In genomic region chr4:123418486-123418931, GRCh38 we compare ENCODE assay signal across 8 cellular contexts. TPM values are rescaled to one million over a fixed set of nuclear protein-coding genes. Genes with fewer than 3 reads are reported as not detected.
DNase-seq lines count a peak whose midpoint lies in the region; ATAC-seq and TF ChIP-seq lines count a peak whose summit lies in the region.

No MANE protein-coding gene starts in this region.

- peaks cover 6% of the 10 kb centered on the region for H3F3A ChIP-seq in PC-3 (ENCODE audit: low read length, unreplicated experiment)

- H3K36me3 ChIP-seq in ES-I3 (ENCODE audit: insufficient read depth, low read length) (no peaks in the 10 kb centered on the region), HUES64 (ENCODE audit: insufficient read depth, low read length) (no peaks in the 10 kb centered on the region), PC-3 (ENCODE audit: low read depth, low read length) (no peaks in the 10 kb centered on the region)

- 0% methylated on average over 1 of the region's 1 CpG for WGBS in HUES64

- H3K9me3 ChIP-seq in ES-I3 (ENCODE audit: control insufficient read depth, insufficient read depth, low read length) (no peaks in the 10 kb centered on the region; the same call in 1 of the 2 replicates), HUES64 (ENCODE audit: insufficient read depth, low read depth, low read length) (no peaks in the 10 kb centered on the region), PC-3 (ENCODE audit: low read length) (no peaks in the 10 kb centered on the region)

- H3K27ac ChIP-seq in HUES64 (ENCODE audit: low read depth, low read length) (peak overlapping the region; percentile 93), PC-3 (ENCODE audit: low read length) (peak overlapping the region; percentile 95)

- POLR2A ChIA-PET in PC-3 (lab: Charles Lee; ENCODE audit: unreplicated experiment) = interaction anchor here (1.0 kb wide), 1 partner anchor 31 kb away, joined by 3 read pairs; no protein-coding TSS in a partner anchor

- H3K27me3 ChIP-seq in HUES64 (ENCODE audit: insufficient read depth, low read length) (no peaks in the 10 kb centered on the region), PC-3 (ENCODE audit: low read length) (no peaks in the 10 kb centered on the region)

- ATAC-seq in GM21737 (IDR thresholded peaks at IDR 0.05; ENCODE audit: unreplicated experiment) (peak; percentile 80), PC-3 (peak; percentile 83), HG02970 (IDR thresholded peaks at IDR 0.05; ENCODE audit: low FRiP score, unreplicated experiment) (no peak)
- no peak for ATAC-seq in activated CD4-positive, CD25-positive, alpha-beta regulatory T cell treated with anti-CD3 and anti-CD28 coated beads, Interleukin-2, amount 50 U/mL, for 24 hours

- no TSS peak for BruUV-seq in PC-3 (replicated peaks; lab: Mats Ljungman, UMichigan)

- H3K9ac ChIP-seq in ES-I3 (ENCODE audit: low read depth, low read length) = peak overlapping the region; percentile 21
- H3K9ac ChIP-seq in HUES64 (ENCODE audit: low read depth, low read length) = peak overlapping the region; percentile 65
- peak overlapping the region; percentile 64 for H3K9ac ChIP-seq in PC-3 (ENCODE audit: low read length)

- H3K4me2 ChIP-seq in PC-3 (ENCODE audit: low read length) = peak overlapping the region; percentile 77

- H3K4me3 ChIP-seq in HUES64 (ENCODE audit: low read length) = peak overlapping the region; percentile 24
- peak overlapping the region; percentile 33; the same call in 1 of the 2 replicates for H3K4me3 ChIP-seq in PC-3 (ENCODE audit: low read length)

- DNase-seq in PC-3 (peak; percentile 88), dermis blood vessel endothelial cell (peak; percentile 87), midbrain (lab: John Stamatoyannopoulos, UW) (peak; percentile 20)

- intact Hi-C loops in PC-3 (cut with micrococcal nuclease) = loop anchor here (1.0 to 2.0 kb wide), 4 partner anchors 18 to 170 kb away; no protein-coding TSS in a partner anchor

- no peaks in the 10 kb centered on the region for H3K79me2 ChIP-seq in PC-3 (ENCODE audit: low read length)

- H2AFZ ChIP-seq in PC-3 (ENCODE audit: low read length) = no peak overlapping the region

- no peaks in the 10 kb centered on the region for H3K9me2 ChIP-seq in PC-3 (replicated peaks; ENCODE audit: low read length)

- H4K20me1 ChIP-seq in PC-3 (ENCODE audit: low read length) = no peaks in the 10 kb centered on the region

- CTCF ChIA-PET in PC-3 (lab: Charles Lee) = no interaction called here

- H3K4me1 ChIP-seq in ES-I3 (ENCODE audit: insufficient read depth, low read length) (peaks cover 27% of the 10 kb centered on the region), HUES64 (ENCODE audit: insufficient read depth, low read length) (peaks cover 39% of the 10 kb centered on the region), PC-3 (ENCODE audit: insufficient read depth, low read length) (peaks cover 68% of the 10 kb centered on the region)

- TF ChIP-seq CTCF in PC-3 (conservative IDR thresholded peaks at IDR 0.05; ENCODE audit: low read depth, low read length) = no peak

RNA-seq across cellular contexts. Expression of gene SPRY1, which starts 21.9 kb away (rescaled TPM):
- polyA plus RNA-seq in HUES64 (2013, experiment 1 of 2) = 45.8 TPM
- 70.2 TPM for polyA plus RNA-seq in HUES64 (2013, experiment 2 of 2)
- total RNA-seq in PC-3 (2014; rRNA removed) (26.4 and 30.6 TPM in 2 replicates), dermis blood vessel endothelial cell (27.2 and 43.7 TPM in 2 replicates)

Comparison
In these comparisons a context has a peak if more than half of its experiments do, and no peak if none do; other contexts are left out.
1. ATAC-seq: peak in GM21737 (single experiment) and PC-3 (single experiment); none in activated CD4-positive, CD25-positive, alpha-beta regulatory T cell treated with anti-CD3 and anti-CD28 coated beads, Interleukin-2, amount 50 U/mL, for 24 hours (0 of 2) and HG02970 (single experiment).
2. DNase-seq: peak in every context shown above with its lines; median percentile 88 in PC-3; 87 in dermis blood vessel endothelial cell; 20 in midbrain.
3. Peak in every context shown above with its lines, with median percentiles within 50 percentile points of each other: H3K9ac ChIP-seq.